37 cellular contexts compared by ENCODE assay signal in the genomic region with DNA sequence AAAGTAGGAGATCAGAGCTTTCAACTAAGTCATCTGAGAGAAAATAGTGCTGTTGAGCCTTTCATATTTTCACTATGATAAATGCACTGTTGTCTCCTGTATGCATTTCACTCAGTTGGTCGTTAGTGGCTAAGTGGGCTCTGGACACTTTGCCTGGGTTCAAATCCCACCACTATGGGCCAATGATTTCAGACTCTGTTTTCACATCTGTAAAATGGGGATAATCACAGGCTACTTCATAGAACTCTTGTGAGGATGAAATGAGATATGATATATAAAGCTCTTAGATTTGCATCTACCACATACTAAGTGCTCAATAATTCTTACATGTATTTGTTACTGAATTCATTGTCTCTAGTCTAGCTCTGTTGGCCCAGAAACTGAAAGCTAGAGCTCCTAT. TPM values are rescaled to one million over a fixed set of nuclear protein-coding genes. Genes with fewer than 3 reads are reported as not detected.
"Had no signal": no experiment of that assay in that cellular context is flagged by ENCODE, and none has a peak within 500 bp of the region (broad histone marks: within the 10 kb centered on the region; RNA-seq: fewer than 3 reads in every experiment).

No MANE protein-coding gene starts in this region.

- DNase-seq: Karpas-422, Kasumi-1, MG63, MM.1S, MV-4-11, NCI-H1048, NCI-H1092, NCI-H1092 treated with DMSO at 0.1 percent for 48 hours, NCI-H1105, NCI-H1105 treated with DMSO at 0.1 percent for 48 hours, NCI-H1417, NCI-H1417 treated with DMSO at 0.1 percent for 48 hours, NCI-H1436, NCI-H1436 treated with DMSO at 0.1 percent for 48 hours, NCI-H146, NCI-H1694, NCI-H1694 treated with DMSO at 0.1 percent for 48 hours, NCI-H187, NCI-H187 treated with DMSO at 0.1 percent for 48 hours, NCI-H1930, NCI-H2029, NCI-H2029 treated with DMSO at 0.1 percent for 48 hours, NCI-H2081, NCI-H2081 treated with DMSO at 0.1 percent for 48 hours, NCI-H2171, NCI-H2171 treated with DMSO at 0.1 percent for 48 hours, NCI-H2227 treated with DMSO at 0.1 percent for 48 hours, NCI-H226, NCI-H345, NCI-H446, NCI-H446 treated with DMSO at 0.1 percent for 48 hours, NCI-H510A, NCI-H510A treated with DMSO at 0.1 percent for 48 hours, NCI-H524, NCI-H524 treated with DMSO at 0.1 percent for 48 hours had no signal

- H3K27me3 ChIP-seq: MG63 had no signal

- H3K4me3 ChIP-seq: MG63 had no signal

- H3K36me3 ChIP-seq: MG63 had no signal

- H3K9me3 ChIP-seq: MG63 had no signal

RNA-seq across cellular contexts. Expression of a gene that starts 16.8 kb away (rescaled TPM):
- total RNA-seq: MCF 10A, NCI-H460 had no signal
